ENCODE assay signal across 13 cellular contexts in genomic region chr2:1553671-1554295, GRCh38.
DNase-seq lines count a peak whose midpoint lies in the region; TF ChIP-seq lines count a peak whose summit lies in the region.
"Had no signal": no experiment of that assay in that cellular context is flagged by ENCODE, and none has a peak within 500 bp of the region (broad histone marks: within the 10 kb centered on the region; RNA-seq: fewer than 3 reads in every experiment).

No MANE protein-coding gene starts in this region.

- no peak overlapping the region for H3K4me3 ChIP-seq in mammary epithelial cell (replicated peaks in 1 of 3; ENCODE audit: insufficient read depth in 1 of 3, low read depth in 2 of 3, low read length in 3 of 3)

- no peak overlapping the region for H3K4me2 ChIP-seq in mammary epithelial cell (ENCODE audit: insufficient read depth, low read depth, low read length)

- no peak overlapping the region for H3K27ac ChIP-seq in mammary epithelial cell (ENCODE audit: insufficient read depth, low read depth, low read length)

- CTCF ChIA-PET in mammary epithelial cell (lab: Charles Lee; ENCODE audit: low non-redundant PET): interaction anchor here (0.8 kb wide), 1 partner anchor 216 kb away, joined by 4 read pairs; no protein-coding TSS in a partner anchor

- H3K9me3 ChIP-seq in mammary epithelial cell (replicated peaks; ENCODE audit: insufficient read depth, low read length): no peaks in the 10 kb centered on the region

- dilution Hi-C loops in mammary epithelial cell (cut with HindIII; ENCODE audit: low sequenced_read_pairs): loop anchor here (5.0 kb wide), 3 partner anchors 51 to 184 kb away; no protein-coding TSS in a partner anchor

- intact Hi-C loops in mammary epithelial cell (cut with micrococcal nuclease): loop anchor here (1.0 to 5.0 kb wide), 3 partner anchors 99 to 190 kb away; no protein-coding TSS in a partner anchor

- BruUV-seq in mammary epithelial cell (replicated peaks; lab: Mats Ljungman, UMichigan): no TSS peak

- TF ChIP-seq CTCF in mammary epithelial cell (conservative IDR thresholded peaks at IDR 0.05 in 1 of 2, IDR thresholded peaks at IDR 0.05 in 1 of 2; ENCODE audit: extremely low read depth in 1 of 2, insufficient read depth in 1 of 2, low read depth in 1 of 2, low read length in 2 of 2) (peak in 1 of 2 donors; percentile 32), GM10266 (IDR thresholded peaks at IDR 0.05; ENCODE audit: control insufficient read depth, insufficient read depth, low read depth, missing control alignments) (no peak)

- H3K79me2 ChIP-seq in mammary epithelial cell (ENCODE audit: insufficient read depth, low read length): no peaks in the 10 kb centered on the region

- DNase-seq in ACHN (peak; percentile 99), HT-29 (ENCODE audit: low spot score) (peak; percentile 82), mammary epithelial cell (peak; percentile 35), kidney tubule cell (ENCODE audit: low spot score) (peak; percentile 100), DMS114 treated with DMSO at 0.1 percent for 48 hours (lab: John Stamatoyannopoulos, UW; ENCODE audit: unreplicated experiment) (no peak), NCI-H748 (lab: John Stamatoyannopoulos, UW; ENCODE audit: unreplicated experiment) (no peak), GM10266 (ENCODE audit: extremely low spot score) (no peak), cerebellum (ENCODE audit: low spot score) (no peak)
- DNase-seq: activated CD8-positive, alpha-beta memory T cell treated with anti-CD3 and anti-CD28 coated beads, Interleukin-2, amount 50 U/mL, for 4 hours; CD4-positive, CD25-positive, alpha-beta regulatory T cell; GOT3; islet precursor cell; stimulated activated naive B cell treated with anti-CD40 and anti-IgM and Interleukin-4, amounts not matched to agents 10 μg/mL and 1 μg/mL and 100 μg/mL, for 72 hours had no signal

- H2AFZ ChIP-seq in mammary epithelial cell (ENCODE audit: low read depth, low read length): no peak overlapping the region

- no peaks in the 10 kb centered on the region for H4K20me1 ChIP-seq in mammary epithelial cell (ENCODE audit: insufficient read depth, low read length)

- in situ Hi-C loops in ACHN (cut with HindIII; ENCODE audit: low pct_ligation_motif_present, low pct_unique_long_range_greater_than_20kb, low sequenced_read_pairs): no loop called here
- in situ Hi-C loops in mammary epithelial cell (cut with MboI; ENCODE audit: low sequenced_read_pairs in 2 of 2): loop anchor here in 1 of 2 donors (10.0 to 25.0 kb wide), 2 partner anchors 191 to 841 kb away; partner anchors contain the start of gene PXDN

- 66% methylated on average over 9 of the region's 9 CpGs for WGBS in mammary epithelial cell (ENCODE audit: low coverage, missing lambda C conversion rate)

- no peak overlapping the region for H3K9ac ChIP-seq in mammary epithelial cell (ENCODE audit: insufficient read depth, low read length)

- H3K36me3 ChIP-seq in mammary epithelial cell (ENCODE audit: insufficient read depth, low read length): no peaks in the 10 kb centered on the region

- H3K27me3 ChIP-seq in mammary epithelial cell (ENCODE audit: insufficient read depth, low read length): no peaks in the 10 kb centered on the region

- peaks cover 6% of the 10 kb centered on the region for H3K4me1 ChIP-seq in mammary epithelial cell (ENCODE audit: insufficient read depth, low read length)

Comparison
In these comparisons a context has a peak if more than half of its experiments do, and no peak if none do; other contexts are left out.
1. DNase-seq: peak in ACHN (single experiment), HT-29 (single experiment), mammary epithelial cell (single experiment) and kidney tubule cell (single experiment); none in DMS114 treated with DMSO at 0.1 percent for 48 hours (single experiment), NCI-H748 (single experiment), GM10266 (single experiment) and cerebellum (single experiment).